ENCODE assay signal across 9 cellular contexts in the genomic region with DNA sequence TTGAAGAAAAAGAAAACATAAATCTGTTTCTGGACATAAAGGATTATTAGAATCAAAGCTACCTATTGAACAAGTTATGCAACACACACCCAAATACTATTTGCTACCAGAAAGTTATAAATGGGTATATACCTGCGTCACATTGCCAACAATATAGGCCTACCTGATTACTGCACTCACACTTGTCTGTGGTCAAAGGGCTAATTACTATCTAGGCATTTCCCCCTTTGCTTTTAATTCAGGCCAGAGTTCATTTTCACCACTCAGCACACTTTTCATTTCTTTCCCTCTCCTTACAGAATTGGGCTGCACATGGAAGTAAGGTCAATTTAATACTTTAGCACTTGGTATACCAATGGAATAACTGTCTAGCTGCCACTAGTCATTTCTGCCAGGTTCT. TPM values are rescaled to one million over a fixed set of nuclear protein-coding genes. Genes with fewer than 3 reads are reported as not detected.
DNase-seq lines count a peak whose midpoint lies in the region; ATAC-seq, FAIRE-seq and TF ChIP-seq lines count a peak whose summit lies in the region.
"Had no signal": no experiment of that assay in that cellular context is flagged by ENCODE, and none has a peak within 500 bp of the region (broad histone marks: within the 10 kb centered on the region; RNA-seq: fewer than 3 reads in every experiment).

No MANE protein-coding gene starts in this region.

- TF ChIP-seq POLR2A in GM12891 (IDR thresholded peaks at IDR 0.05; ENCODE audit: low read depth, low read length): no peak
- no peak for TF ChIP-seq POLR2A in lower leg skin (IDR thresholded peaks at IDR 0.05)

- peaks cover 53 to 67% (median 58%) of the 10 kb centered on the region in 3 donors for H3K4me1 Mint-ChIP-seq in T-cell

- no peaks in the 10 kb centered on the region for H3K9me3 Mint-ChIP-seq in T-cell

- H3K27ac Mint-ChIP-seq in T-cell: peak overlapping the region; percentile 73 to 74

- peak overlapping the region; percentile 79 to 88 (median 84) for H3K4me3 Mint-ChIP-seq in T-cell

- TF ChIP-seq CTCF in fibroblast of pulmonary artery (IDR thresholded peaks at IDR 0.05; ENCODE audit: low read length, missing control alignments): no peak
- TF ChIP-seq CTCF in lower leg skin (IDR thresholded peaks at IDR 0.05): no peak

- intact Hi-C loops in lower leg skin (cut with DNase I; ENCODE audit: low total_unique reads): no loop called here

- WGBS in lower leg skin, 2 donors: 48 to 59% methylated on average over 1 of the region's 1 CpG

- CTCF ChIA-PET in T-cell (lab: Charles Lee): no interaction called here

- POLR2A ChIA-PET in T-cell (lab: Charles Lee): no interaction called here

- H3K4me3 ChIP-seq in fibroblast of pulmonary artery (replicated peaks; ENCODE audit: low read depth, low read length) (peak overlapping the region; percentile 79), skeletal muscle cell (ENCODE audit: low read depth, low read length) (peak overlapping the region; percentile 68), lower leg skin (ENCODE audit: low read depth, poor library complexity, severe bottlenecking) (no peak overlapping the region)

- peak; percentile 69 for FAIRE-seq in GM12891 (lab: Jason Lieb, UNC)

- no peak for DNase-seq in GM12891 (ENCODE audit: insufficient read length, low spot score)
- no peak for DNase-seq in T-cell
- DNase-seq in fibroblast of pulmonary artery (ENCODE audit: low read depth): no peak
- no peak for DNase-seq in skeletal muscle cell (ENCODE audit: low read depth)
- DNase-seq in lower leg skin (ENCODE audit: low spot score in 2 of 2): no peak
- DNase-seq in NCI-H446 (lab: John Stamatoyannopoulos, UW): no peak
- DNase-seq in NCI-H2227 treated with DMSO at 0.1 percent for 48 hours (lab: John Stamatoyannopoulos, UW): no peak
- DNase-seq in occipital lobe (lab: John Stamatoyannopoulos, UW): no peak
- DNase-seq: NCI-H345 had no signal

- H3K27me3 Mint-ChIP-seq in T-cell: no peaks in the 10 kb centered on the region

- H3K36me3 Mint-ChIP-seq in T-cell: peaks cover 7% of the 10 kb centered on the region

- no peak for ATAC-seq in T-cell (replicated peaks in 1 of 4)

TF ChIP-seq in GM12891, 5 proteins besides CTCF, POLR2A, EP300 and RAD21:
- TF ChIP-seq POLR2AphosphoS5 (IDR thresholded peaks at IDR 0.05; ENCODE audit: low read depth, low read length) (no peak), TAF1 (IDR thresholded peaks at IDR 0.05; ENCODE audit: low read depth, low read length) (no peak), POU2F2 (IDR thresholded peaks at IDR 0.05; ENCODE audit: low read depth, low read length) (no peak), PAX5 (IDR thresholded peaks at IDR 0.05; ENCODE audit: insufficient read depth, low read length, severe bottlenecking) (no peak), SPI1 (IDR thresholded peaks at IDR 0.05; ENCODE audit: low read depth, low read length) (no peak)
TF ChIP-seq in GM12891: peak in this region for 0.

RNA-seq across cellular contexts. Expression of a gene that starts 1.7 kb away (rescaled TPM):
- 6.4 TPM for polyA plus RNA-seq in GM12891 (2012; ENCODE audit: low read depth, missing spikeins)
- total RNA-seq in T-cell (10 to 100 TPM; 37.1 to 44.6 (median 40.2) TPM), lower leg skin (10 to 100 TPM; 23.9 to 29.5 (median 26.2) TPM), occipital lobe (83.6 TPM)
